In the genomic region with DNA sequence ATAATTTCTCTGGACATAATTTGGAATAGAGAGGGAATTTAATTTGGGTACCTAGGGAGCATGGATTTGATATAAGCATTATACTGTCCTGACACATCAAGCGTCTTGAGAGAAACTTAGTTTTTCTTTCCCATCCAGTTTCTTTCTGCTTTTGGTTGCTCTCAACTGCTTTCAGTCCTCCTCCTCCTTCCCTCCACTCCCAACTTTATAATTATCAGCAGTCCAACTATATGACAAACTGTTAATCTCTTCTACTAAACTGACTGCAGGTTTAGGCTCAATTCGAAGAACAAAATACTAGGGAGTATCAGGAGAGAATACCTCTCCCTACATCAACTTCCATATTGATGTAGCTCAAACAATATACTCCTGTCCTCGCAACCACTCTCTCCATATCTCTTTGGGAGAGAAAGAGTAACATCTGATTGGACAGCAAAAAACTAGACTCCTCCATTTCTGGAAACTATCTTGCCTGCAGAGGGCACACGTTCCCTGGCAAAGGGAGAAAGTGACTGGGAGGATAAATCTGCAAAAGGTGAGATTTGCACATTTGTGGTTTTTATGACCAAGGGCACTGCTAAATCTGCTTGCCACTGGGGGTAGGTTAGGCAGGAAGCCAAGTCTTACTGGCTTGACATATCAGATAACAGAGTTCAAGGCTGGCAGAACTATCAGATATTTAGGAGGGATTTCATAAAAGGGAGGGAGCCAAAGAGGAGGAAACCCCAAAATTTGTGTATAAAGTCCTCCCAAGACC, we compare ENCODE assay signal across 1 cellular context.
TF ChIP-seq lines count a peak whose summit lies in the region.

No MANE protein-coding gene starts in this region.

TF ChIP-seq in HEK293, 187 proteins besides CTCF, POLR2A, EP300 and RAD21 (continued from another document and continues in another):
- TF ChIP-seq KLF8 (tag by site-specific recombination; IDR thresholded peaks at IDR 0.05) (no peak; the same call in 1 of the 2 replicates), ZNF341 (tag by site-specific recombination; IDR thresholded peaks at IDR 0.05; ENCODE audit: low read depth) (no peak), BCL11B (tag by site-specific recombination; IDR thresholded peaks at IDR 0.05; ENCODE audit: low read depth) (no peak), SCRT2 (tag by site-specific recombination; IDR thresholded peaks at IDR 0.05) (no peak), ZNF366 (tag by site-specific recombination; conservative IDR thresholded peaks at IDR 0.05) (peak; percentile 75), ZFP69B (tag by site-specific recombination; IDR thresholded peaks at IDR 0.05) (no peak), ZNF169 (tag by site-specific recombination; IDR thresholded peaks at IDR 0.05) (no peak), ZNF571 (tag by site-specific recombination; IDR thresholded peaks at IDR 0.05) (no peak), ZNF223 (tag by site-specific recombination; IDR thresholded peaks at IDR 0.05) (no peak), ZNF776 (tag by site-specific recombination; IDR thresholded peaks at IDR 0.05; ENCODE audit: borderline replicate concordance) (no peak), BCL11A (tag by site-specific recombination; IDR thresholded peaks at IDR 0.05; ENCODE audit: low read depth) (no peak), ZNF830 (tag by site-specific recombination; IDR thresholded peaks at IDR 0.05; ENCODE audit: low read depth) (no peak), ZNF510 (tag by site-specific recombination; IDR thresholded peaks at IDR 0.05; ENCODE audit: insufficient replicate concordance) (no peak), ZNF292 (tag by site-specific recombination; IDR thresholded peaks at IDR 0.05; ENCODE audit: borderline replicate concordance, low read depth) (no peak), ZSCAN30 (tag by site-specific recombination; IDR thresholded peaks at IDR 0.05) (no peak), ZNF426 (tag by site-specific recombination; IDR thresholded peaks at IDR 0.05) (no peak), ZBTB21 (tag by site-specific recombination; IDR thresholded peaks at IDR 0.05) (no peak), ZNF146 (tag by site-specific recombination; IDR thresholded peaks at IDR 0.05) (no peak), ZNF24 (tag by site-specific recombination; IDR thresholded peaks at IDR 0.05) (no peak), ZNF555 (tag by site-specific recombination; conservative IDR thresholded peaks at IDR 0.05) (no peak), ZNF623 (tag by site-specific recombination; IDR thresholded peaks at IDR 0.05) (no peak), EGR2 (tag by site-specific recombination; IDR thresholded peaks at IDR 0.05; ENCODE audit: low read depth) (no peak), KLF7 (tag by site-specific recombination; IDR thresholded peaks at IDR 0.05; ENCODE audit: borderline replicate concordance) (no peak), YY1 (tag by site-specific recombination; IDR thresholded peaks at IDR 0.05) (no peak), ZBTB17 (tag by site-specific recombination; IDR thresholded peaks at IDR 0.05) (peak; percentile 79), TRIM28 (IDR thresholded peaks at IDR 0.05; ENCODE audit: borderline replicate concordance, low read length) (peak; percentile 79; the same call in 1 of the 2 replicates), KLF16 (tag by site-specific recombination; IDR thresholded peaks at IDR 0.05) (no peak), ZNF2 (tag by site-specific recombination; IDR thresholded peaks at IDR 0.05) (0 out of 2 replicates have a peak, but pooled peaks have one; percentile 31), ZFP37 (tag by site-specific recombination; IDR thresholded peaks at IDR 0.05) (no peak), PRDM1 (tag by site-specific recombination; IDR thresholded peaks at IDR 0.05) (0 out of 2 replicates have a peak, but pooled peaks have one; percentile 37), ZNF350 (tag by site-specific recombination; IDR thresholded peaks at IDR 0.05) (no peak), ZNF112 (tag by site-specific recombination; IDR thresholded peaks at IDR 0.05) (no peak), ZNF37A (tag by site-specific recombination; IDR thresholded peaks at IDR 0.05) (no peak), ZBTB20 (tag by site-specific recombination; IDR thresholded peaks at IDR 0.05) (peak; percentile 54), HOXC10 (CRISPR knock-in tag; IDR thresholded peaks at IDR 0.05) (no peak), RBAK (tag by site-specific recombination; IDR thresholded peaks at IDR 0.05) (no peak), ZNF626 (tag by site-specific recombination; IDR thresholded peaks at IDR 0.05) (no peak), ZNF529 (tag by site-specific recombination; IDR thresholded peaks at IDR 0.05; ENCODE audit: insufficient replicate concordance) (no peak)
- TF ChIP-seq, protein P1, sequence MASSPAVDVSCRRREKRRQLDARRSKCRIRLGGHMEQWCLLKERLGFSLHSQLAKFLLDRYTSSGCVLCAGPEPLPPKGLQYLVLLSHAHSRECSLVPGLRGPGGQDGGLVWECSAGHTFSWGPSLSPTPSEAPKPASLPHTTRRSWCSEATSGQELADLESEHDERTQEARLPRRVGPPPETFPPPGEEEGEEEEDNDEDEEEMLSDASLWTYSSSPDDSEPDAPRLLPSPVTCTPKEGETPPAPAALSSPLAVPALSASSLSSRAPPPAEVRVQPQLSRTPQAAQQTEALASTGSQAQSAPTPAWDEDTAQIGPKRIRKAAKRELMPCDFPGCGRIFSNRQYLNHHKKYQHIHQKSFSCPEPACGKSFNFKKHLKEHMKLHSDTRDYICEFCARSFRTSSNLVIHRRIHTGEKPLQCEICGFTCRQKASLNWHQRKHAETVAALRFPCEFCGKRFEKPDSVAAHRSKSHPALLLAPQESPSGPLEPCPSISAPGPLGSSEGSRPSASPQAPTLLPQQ (tag by site-specific recombination; IDR thresholded peaks at IDR 0.05) = 0 out of 2 replicates have a peak, but pooled peaks have one; percentile 17
- TF ChIP-seq, protein P2, sequence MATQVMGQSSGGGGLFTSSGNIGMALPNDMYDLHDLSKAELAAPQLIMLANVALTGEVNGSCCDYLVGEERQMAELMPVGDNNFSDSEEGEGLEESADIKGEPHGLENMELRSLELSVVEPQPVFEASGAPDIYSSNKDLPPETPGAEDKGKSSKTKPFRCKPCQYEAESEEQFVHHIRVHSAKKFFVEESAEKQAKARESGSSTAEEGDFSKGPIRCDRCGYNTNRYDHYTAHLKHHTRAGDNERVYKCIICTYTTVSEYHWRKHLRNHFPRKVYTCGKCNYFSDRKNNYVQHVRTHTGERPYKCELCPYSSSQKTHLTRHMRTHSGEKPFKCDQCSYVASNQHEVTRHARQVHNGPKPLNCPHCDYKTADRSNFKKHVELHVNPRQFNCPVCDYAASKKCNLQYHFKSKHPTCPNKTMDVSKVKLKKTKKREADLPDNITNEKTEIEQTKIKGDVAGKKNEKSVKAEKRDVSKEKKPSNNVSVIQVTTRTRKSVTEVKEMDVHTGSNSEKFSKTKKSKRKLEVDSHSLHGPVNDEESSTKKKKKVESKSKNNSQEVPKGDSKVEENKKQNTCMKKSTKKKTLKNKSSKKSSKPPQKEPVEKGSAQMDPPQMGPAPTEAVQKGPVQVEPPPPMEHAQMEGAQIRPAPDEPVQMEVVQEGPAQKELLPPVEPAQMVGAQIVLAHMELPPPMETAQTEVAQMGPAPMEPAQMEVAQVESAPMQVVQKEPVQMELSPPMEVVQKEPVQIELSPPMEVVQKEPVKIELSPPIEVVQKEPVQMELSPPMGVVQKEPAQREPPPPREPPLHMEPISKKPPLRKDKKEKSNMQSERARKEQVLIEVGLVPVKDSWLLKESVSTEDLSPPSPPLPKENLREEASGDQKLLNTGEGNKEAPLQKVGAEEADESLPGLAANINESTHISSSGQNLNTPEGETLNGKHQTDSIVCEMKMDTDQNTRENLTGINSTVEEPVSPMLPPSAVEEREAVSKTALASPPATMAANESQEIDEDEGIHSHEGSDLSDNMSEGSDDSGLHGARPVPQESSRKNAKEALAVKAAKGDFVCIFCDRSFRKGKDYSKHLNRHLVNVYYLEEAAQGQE (tag by site-specific recombination; IDR thresholded peaks at IDR 0.05) = no peak
- TF ChIP-seq, protein P3, sequence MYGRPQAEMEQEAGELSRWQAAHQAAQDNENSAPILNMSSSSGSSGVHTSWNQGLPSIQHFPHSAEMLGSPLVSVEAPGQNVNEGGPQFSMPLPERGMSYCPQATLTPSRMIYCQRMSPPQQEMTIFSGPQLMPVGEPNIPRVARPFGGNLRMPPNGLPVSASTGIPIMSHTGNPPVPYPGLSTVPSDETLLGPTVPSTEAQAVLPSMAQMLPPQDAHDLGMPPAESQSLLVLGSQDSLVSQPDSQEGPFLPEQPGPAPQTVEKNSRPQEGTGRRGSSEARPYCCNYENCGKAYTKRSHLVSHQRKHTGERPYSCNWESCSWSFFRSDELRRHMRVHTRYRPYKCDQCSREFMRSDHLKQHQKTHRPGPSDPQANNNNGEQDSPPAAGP (tag by site-specific recombination; IDR thresholded peaks at IDR 0.05) = no peak
- TF ChIP-seq, protein P4, sequence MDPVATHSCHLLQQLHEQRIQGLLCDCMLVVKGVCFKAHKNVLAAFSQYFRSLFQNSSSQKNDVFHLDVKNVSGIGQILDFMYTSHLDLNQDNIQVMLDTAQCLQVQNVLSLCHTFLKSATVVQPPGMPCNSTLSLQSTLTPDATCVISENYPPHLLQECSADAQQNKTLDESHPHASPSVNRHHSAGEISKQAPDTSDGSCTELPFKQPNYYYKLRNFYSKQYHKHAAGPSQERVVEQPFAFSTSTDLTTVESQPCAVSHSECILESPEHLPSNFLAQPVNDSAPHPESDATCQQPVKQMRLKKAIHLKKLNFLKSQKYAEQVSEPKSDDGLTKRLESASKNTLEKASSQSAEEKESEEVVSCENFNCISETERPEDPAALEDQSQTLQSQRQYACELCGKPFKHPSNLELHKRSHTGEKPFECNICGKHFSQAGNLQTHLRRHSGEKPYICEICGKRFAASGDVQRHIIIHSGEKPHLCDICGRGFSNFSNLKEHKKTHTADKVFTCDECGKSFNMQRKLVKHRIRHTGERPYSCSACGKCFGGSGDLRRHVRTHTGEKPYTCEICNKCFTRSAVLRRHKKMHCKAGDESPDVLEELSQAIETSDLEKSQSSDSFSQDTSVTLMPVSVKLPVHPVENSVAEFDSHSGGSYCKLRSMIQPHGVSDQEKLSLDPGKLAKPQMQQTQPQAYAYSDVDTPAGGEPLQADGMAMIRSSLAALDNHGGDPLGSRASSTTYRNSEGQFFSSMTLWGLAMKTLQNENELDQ (tag by site-specific recombination; IDR thresholded peaks at IDR 0.05; ENCODE audit: low read depth) = no peak
- TF ChIP-seq, protein P5, sequence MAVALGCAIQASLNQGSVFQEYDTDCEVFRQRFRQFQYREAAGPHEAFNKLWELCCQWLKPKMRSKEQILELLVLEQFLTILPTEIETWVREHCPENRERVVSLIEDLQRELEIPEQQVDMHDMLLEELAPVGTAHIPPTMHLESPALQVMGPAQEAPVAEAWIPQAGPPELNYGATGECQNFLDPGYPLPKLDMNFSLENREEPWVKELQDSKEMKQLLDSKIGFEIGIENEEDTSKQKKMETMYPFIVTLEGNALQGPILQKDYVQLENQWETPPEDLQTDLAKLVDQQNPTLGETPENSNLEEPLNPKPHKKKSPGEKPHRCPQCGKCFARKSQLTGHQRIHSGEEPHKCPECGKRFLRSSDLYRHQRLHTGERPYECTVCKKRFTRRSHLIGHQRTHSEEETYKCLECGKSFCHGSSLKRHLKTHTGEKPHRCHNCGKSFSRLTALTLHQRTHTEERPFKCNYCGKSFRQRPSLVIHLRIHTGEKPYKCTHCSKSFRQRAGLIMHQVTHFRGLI (tag by site-specific recombination; IDR thresholded peaks at IDR 0.05) = no peak
- TF ChIP-seq, protein P6, sequence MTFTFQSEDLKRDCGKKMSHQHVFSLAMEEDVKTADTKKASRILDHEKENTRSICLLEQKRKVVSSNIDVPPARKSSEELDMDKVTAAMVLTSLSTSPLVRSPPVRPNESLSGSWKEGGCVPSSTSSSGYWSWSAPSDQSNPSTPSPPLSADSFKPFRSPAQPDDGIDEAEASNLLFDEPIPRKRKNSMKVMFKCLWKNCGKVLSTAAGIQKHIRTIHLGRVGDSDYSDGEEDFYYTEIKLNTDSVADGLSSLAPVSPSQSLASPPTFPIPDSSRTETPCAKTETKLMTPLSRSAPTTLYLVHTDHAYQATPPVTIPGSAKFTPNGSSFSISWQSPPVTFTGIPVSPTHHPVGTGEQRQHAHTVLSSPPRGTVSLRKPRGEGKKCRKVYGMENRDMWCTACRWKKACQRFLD (tag by site-specific recombination; IDR thresholded peaks at IDR 0.05) = no peak
- TF ChIP-seq, protein P7, sequence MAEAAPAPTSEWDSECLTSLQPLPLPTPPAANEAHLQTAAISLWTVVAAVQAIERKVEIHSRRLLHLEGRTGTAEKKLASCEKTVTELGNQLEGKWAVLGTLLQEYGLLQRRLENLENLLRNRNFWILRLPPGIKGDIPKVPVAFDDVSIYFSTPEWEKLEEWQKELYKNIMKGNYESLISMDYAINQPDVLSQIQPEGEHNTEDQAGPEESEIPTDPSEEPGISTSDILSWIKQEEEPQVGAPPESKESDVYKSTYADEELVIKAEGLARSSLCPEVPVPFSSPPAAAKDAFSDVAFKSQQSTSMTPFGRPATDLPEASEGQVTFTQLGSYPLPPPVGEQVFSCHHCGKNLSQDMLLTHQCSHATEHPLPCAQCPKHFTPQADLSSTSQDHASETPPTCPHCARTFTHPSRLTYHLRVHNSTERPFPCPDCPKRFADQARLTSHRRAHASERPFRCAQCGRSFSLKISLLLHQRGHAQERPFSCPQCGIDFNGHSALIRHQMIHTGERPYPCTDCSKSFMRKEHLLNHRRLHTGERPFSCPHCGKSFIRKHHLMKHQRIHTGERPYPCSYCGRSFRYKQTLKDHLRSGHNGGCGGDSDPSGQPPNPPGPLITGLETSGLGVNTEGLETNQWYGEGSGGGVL (tag by site-specific recombination; IDR thresholded peaks at IDR 0.05) = peak; percentile 61
- TF ChIP-seq, protein P8, sequence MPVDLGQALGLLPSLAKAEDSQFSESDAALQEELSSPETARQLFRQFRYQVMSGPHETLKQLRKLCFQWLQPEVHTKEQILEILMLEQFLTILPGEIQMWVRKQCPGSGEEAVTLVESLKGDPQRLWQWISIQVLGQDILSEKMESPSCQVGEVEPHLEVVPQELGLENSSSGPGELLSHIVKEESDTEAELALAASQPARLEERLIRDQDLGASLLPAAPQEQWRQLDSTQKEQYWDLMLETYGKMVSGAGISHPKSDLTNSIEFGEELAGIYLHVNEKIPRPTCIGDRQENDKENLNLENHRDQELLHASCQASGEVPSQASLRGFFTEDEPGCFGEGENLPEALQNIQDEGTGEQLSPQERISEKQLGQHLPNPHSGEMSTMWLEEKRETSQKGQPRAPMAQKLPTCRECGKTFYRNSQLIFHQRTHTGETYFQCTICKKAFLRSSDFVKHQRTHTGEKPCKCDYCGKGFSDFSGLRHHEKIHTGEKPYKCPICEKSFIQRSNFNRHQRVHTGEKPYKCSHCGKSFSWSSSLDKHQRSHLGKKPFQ (tag by site-specific recombination; IDR thresholded peaks at IDR 0.05) = no peak
- TF ChIP-seq, protein P9, sequence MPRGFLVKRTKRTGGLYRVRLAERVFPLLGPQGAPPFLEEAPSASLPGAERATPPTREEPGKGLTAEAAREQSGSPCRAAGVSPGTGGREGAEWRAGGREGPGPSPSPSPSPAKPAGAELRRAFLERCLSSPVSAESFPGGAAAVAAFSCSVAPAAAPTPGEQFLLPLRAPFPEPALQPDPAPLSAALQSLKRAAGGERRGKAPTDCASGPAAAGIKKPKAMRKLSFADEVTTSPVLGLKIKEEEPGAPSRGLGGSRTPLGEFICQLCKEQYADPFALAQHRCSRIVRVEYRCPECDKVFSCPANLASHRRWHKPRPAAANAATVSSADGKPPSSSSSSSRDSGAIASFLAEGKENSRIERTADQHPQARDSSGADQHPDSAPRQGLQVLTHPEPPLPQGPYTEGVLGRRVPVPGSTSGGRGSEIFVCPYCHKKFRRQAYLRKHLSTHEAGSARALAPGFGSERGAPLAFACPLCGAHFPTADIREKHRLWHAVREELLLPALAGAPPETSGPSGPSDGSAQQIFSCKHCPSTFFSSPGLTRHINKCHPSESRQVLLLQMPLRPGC (tag by site-specific recombination; IDR thresholded peaks at IDR 0.05) = no peak
